ENCODE assay signal across 20 cellular contexts in genomic region chr3:121870710-121871109, GRCh38.
"Had no signal": no experiment of that assay in that cellular context is flagged by ENCODE, and none has a peak within 500 bp of the region (broad histone marks: within the 10 kb centered on the region; RNA-seq: fewer than 3 reads in every experiment).

No MANE protein-coding gene starts in this region.

- ATAC-seq: activated CD4-positive, alpha-beta T cell treated with anti-CD3 and anti-CD28 coated beads for 36 hours; activated CD8-positive, alpha-beta memory T cell treated with anti-CD3 and anti-CD28 coated beads, Interleukin-2, amount 10 ng/mL, durations not matched to agents 7 days and 5 days; esophagus mucosa; left ventricle myocardium superior had no signal

- H3K4me3 ChIP-seq: adrenal gland, right atrium auricular region, testis, upper lobe of left lung had no signal

- FAIRE-seq: colon, endometrium had no signal

- H3K27me3 ChIP-seq: adrenal gland, right atrium auricular region, testis, upper lobe of left lung had no signal

- H3K9me3 ChIP-seq: right atrium auricular region, testis, upper lobe of left lung had no signal

- DNase-seq: activated CD4-positive, alpha-beta memory T cell treated with anti-CD3 and anti-CD28 coated beads for 36 hours; activated CD4-positive, alpha-beta T cell treated with anti-CD3 and anti-CD28 coated beads for 36 hours; activated CD8-positive, alpha-beta memory T cell treated with anti-CD3 and anti-CD28 coated beads, Interleukin-2, amount 10 ng/mL, durations not matched to agents 7 days and 5 days; activated naive CD4-positive, alpha-beta T cell treated with anti-CD3 and anti-CD28 coated beads for 36 hours; activated T-cell treated with anti-CD3 and anti-CD28 coated beads, Interleukin-2, amount 50 U/mL, for 1 hour; adrenal gland; caudate nucleus; hypothalamus; left ventricle myocardium superior; stimulated activated CD4-positive, alpha-beta T cell treated with anti-CD3 and anti-CD28 coated beads, Interleukin-15, amount 100 ng/mL, for 24 hours; stimulated activated CD4-positive, alpha-beta T cell treated with anti-CD3 and anti-CD28 coated beads, Interleukin-4, amount 100 ng/mL, for 24 hours; stimulated activated naive CD4-positive, alpha-beta T cell treated with Interleukin-2 at 50 U/mL for 16 hours; T-helper 1 cell; testis; upper lobe of left lung; WERI-Rb-1 had no signal

- H3K27ac ChIP-seq: adrenal gland, right atrium auricular region, testis, upper lobe of left lung, WERI-Rb-1 had no signal

- H3K36me3 ChIP-seq: adrenal gland, right atrium auricular region, WERI-Rb-1 had no signal

- H3K4me1 ChIP-seq: adrenal gland, right atrium auricular region, testis, upper lobe of left lung had no signal
